8 cellular contexts compared by ENCODE assay signal in the genomic region with DNA sequence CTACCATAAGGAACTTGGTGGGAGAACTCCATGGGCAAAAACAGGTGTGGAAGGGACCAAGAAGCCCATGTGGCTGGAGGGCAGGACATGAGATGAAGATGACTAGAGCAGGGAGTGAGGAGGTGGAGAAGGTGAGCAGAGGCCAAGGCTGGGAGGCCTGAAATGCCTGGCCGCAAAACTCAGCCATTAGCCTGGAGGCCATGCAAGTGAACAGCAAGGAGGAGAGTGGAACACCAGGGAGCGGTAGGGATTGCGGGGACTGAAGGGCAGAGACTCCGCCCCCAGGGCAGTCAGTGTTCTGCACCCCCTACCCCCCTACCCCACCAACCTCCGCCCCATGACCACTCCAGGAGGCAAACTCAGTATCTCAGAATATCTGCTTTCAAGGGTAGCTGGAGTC. TPM values are rescaled to one million over a fixed set of nuclear protein-coding genes. Genes with fewer than 3 reads are reported as not detected.
DNase-seq lines count a peak whose midpoint lies in the region; ATAC-seq, FAIRE-seq and TF ChIP-seq lines count a peak whose summit lies in the region.

No MANE protein-coding gene starts in this region.

- H3K36me3 Mint-ChIP-seq in memory B cell, result peaks cover 8% of the 10 kb centered on the region

- H3K4me1 Mint-ChIP-seq in memory B cell, result peaks cover 21% of the 10 kb centered on the region

- ATAC-seq in Right ventricle myocardium superior (ENCODE audit: poor library complexity), result no peak
- ATAC-seq in memory B cell (ENCODE audit: low read depth), result no peak
- no peak for ATAC-seq in HG02973 (IDR thresholded peaks at IDR 0.05; ENCODE audit: unreplicated experiment)
- ATAC-seq in GM21576 (IDR thresholded peaks at IDR 0.05; ENCODE audit: unreplicated experiment), result no peak

- no peaks in the 10 kb centered on the region for H3K9me3 Mint-ChIP-seq in memory B cell

- H3K27me3 ChIP-seq in left ventricle myocardium inferior (ENCODE audit: low read depth), result no peaks in the 10 kb centered on the region
- no peaks in the 10 kb centered on the region for H3K27me3 ChIP-seq in ascending aorta

- peak overlapping the region; percentile 96 for H3K4me3 Mint-ChIP-seq in memory B cell

- H3K36me3 ChIP-seq in left ventricle myocardium inferior, result peaks cover 14% of the 10 kb centered on the region
- peaks cover 6 to 18% of the 10 kb centered on the region in 2 donors for H3K36me3 ChIP-seq in ascending aorta

- FAIRE-seq in GM12891 (lab: Jason Lieb, UNC), result no peak

- H3K4me3 ChIP-seq in left ventricle myocardium inferior (peak overlapping the region; percentile 99), ascending aorta (peak overlapping the region; percentile 69 to 84)

- TF ChIP-seq POLR2A in GM12891 (IDR thresholded peaks at IDR 0.05; ENCODE audit: low read depth, low read length), result no peak

- H3K27ac Mint-ChIP-seq in memory B cell, result peak overlapping the region; percentile 80

- no peaks in the 10 kb centered on the region for H3K27me3 Mint-ChIP-seq in memory B cell

- TF ChIP-seq CTCF in left ventricle myocardium inferior (IDR thresholded peaks at IDR 0.05; ENCODE audit: borderline replicate concordance) (no peak), ascending aorta (IDR thresholded peaks at IDR 0.05) (no peak)

- H3K4me1 ChIP-seq in left ventricle myocardium inferior, result peaks cover 46% of the 10 kb centered on the region
- peaks cover 3 to 17% of the 10 kb centered on the region in 2 donors for H3K4me1 ChIP-seq in ascending aorta

- no peaks in the 10 kb centered on the region for H3K9me3 ChIP-seq in left ventricle myocardium inferior (replicated peaks)
- H3K9me3 ChIP-seq in ascending aorta, result no peaks in the 10 kb centered on the region

- intact Hi-C loops in left ventricle myocardium inferior (cut with micrococcal nuclease), result no loop called here
- intact Hi-C loops in Right ventricle myocardium superior (cut with DNase I), result no loop called here
- intact Hi-C loops in ascending aorta (cut with DNase I), result no loop called here

- DNase-seq in left ventricle myocardium inferior (no peak), Right ventricle myocardium superior (no peak), ascending aorta (ENCODE audit: low spot score in 2 of 2) (no peak), memory B cell (ENCODE audit: low spot score in 2 of 2) (no peak), NCI-H2029 treated with DMSO at 0.1 percent for 48 hours (lab: John Stamatoyannopoulos, UW) (no peak), GM12891 (ENCODE audit: insufficient read length, low spot score) (no peak)

- H3K27ac ChIP-seq in left ventricle myocardium inferior (replicated peaks), result peak overlapping the region; percentile 99
- peak overlapping the region; percentile 9 to 79 for H3K27ac ChIP-seq in ascending aorta

TF ChIP-seq in GM12891, 5 proteins besides CTCF, POLR2A, EP300 and RAD21:
- TF ChIP-seq POU2F2 (IDR thresholded peaks at IDR 0.05; ENCODE audit: low read depth, low read length) (no peak), SPI1 (IDR thresholded peaks at IDR 0.05; ENCODE audit: low read depth, low read length) (no peak), PAX5 (IDR thresholded peaks at IDR 0.05; ENCODE audit: insufficient read depth, low read length, severe bottlenecking) (no peak), POLR2AphosphoS5 (IDR thresholded peaks at IDR 0.05; ENCODE audit: low read depth, low read length) (no peak), TAF1 (IDR thresholded peaks at IDR 0.05; ENCODE audit: low read depth, low read length) (no peak)

RNA-seq across cellular contexts. Expression of a gene that starts 17.0 kb away (rescaled TPM):
- 25.2 TPM for total RNA-seq in left ventricle myocardium inferior
- 28.8 TPM for total RNA-seq in Right ventricle myocardium superior
- 46.2 TPM for total RNA-seq in ascending aorta
- polyA plus RNA-seq in GM12891 (2012; ENCODE audit: low read depth, missing spikeins), result 12.7 TPM

RNA-seq across cellular contexts. Expression of a gene that starts 19.5 kb away (rescaled TPM):
- 9.6 TPM for total RNA-seq in left ventricle myocardium inferior
- 6.5 TPM for total RNA-seq in Right ventricle myocardium superior
- total RNA-seq in ascending aorta, result 0.21 TPM
- polyA plus RNA-seq in GM12891 (2012; ENCODE audit: low read depth, missing spikeins), result 0.15 TPM

RNA-seq across cellular contexts. Expression of a gene that starts 46.5 kb away (rescaled TPM):
- 6.3 TPM for total RNA-seq in left ventricle myocardium inferior
- 4.7 TPM for total RNA-seq in Right ventricle myocardium superior
- 66.9 TPM for total RNA-seq in ascending aorta
- polyA plus RNA-seq in GM12891 (2012; ENCODE audit: low read depth, missing spikeins), result 13.1 TPM
